ENCODE assay signal across 8 cellular contexts in genomic region chr15:85543741-85544155, GRCh38.
DNase-seq lines count a peak whose midpoint lies in the region; ATAC-seq and TF ChIP-seq lines count a peak whose summit lies in the region.

No MANE protein-coding gene starts in this region.

- no peaks in the 10 kb centered on the region for H3K9me3 Mint-ChIP-seq in IgD-negative memory B cell
- no peaks in the 10 kb centered on the region for H3K9me3 Mint-ChIP-seq in progenitor cell of endocrine pancreas (ENCODE audit: low read depth)

- H3K4me1 ChIP-seq in PC-3 (ENCODE audit: insufficient read depth, low read length) = peaks cover 48% of the 10 kb centered on the region
- peaks cover 40 to 47% of the 10 kb centered on the region in 2 donors for H3K4me1 ChIP-seq in mucosa of rectum (ENCODE audit: control insufficient read depth in 2 of 2, insufficient read depth in 2 of 2, low read length in 2 of 2)

- H3K9me2 ChIP-seq in PC-3 (replicated peaks; ENCODE audit: low read length) = no peaks in the 10 kb centered on the region

- H3K27me3 Mint-ChIP-seq in IgD-negative memory B cell (no peaks in the 10 kb centered on the region), progenitor cell of endocrine pancreas (no peaks in the 10 kb centered on the region)

- ATAC-seq in PC-3 (no peak), GM19324 (IDR thresholded peaks at IDR 0.05; ENCODE audit: low FRiP score, unreplicated experiment) (no peak), GM18519 (IDR thresholded peaks at IDR 0.05; ENCODE audit: low FRiP score, unreplicated experiment) (no peak)

- intact Hi-C loops in PC-3 (cut with micrococcal nuclease) = loop anchor here (5.0 kb wide), 1 partner anchor 49 kb away; no protein-coding TSS in a partner anchor

- no peak overlapping the region for H3K9ac ChIP-seq in PC-3 (ENCODE audit: low read length)
- H3K9ac ChIP-seq in mucosa of rectum (ENCODE audit: low read depth in 1 of 2, low read length in 2 of 2) = peak overlapping the region; percentile 48 to 66

- no TSS peak for BruUV-seq in PC-3 (replicated peaks; lab: Mats Ljungman, UMichigan)

- TF ChIP-seq CTCF in PC-3 (conservative IDR thresholded peaks at IDR 0.05; ENCODE audit: low read depth, low read length) = no peak
- TF ChIP-seq CTCF in choroid plexus epithelial cell (conservative IDR thresholded peaks at IDR 0.05; ENCODE audit: low read depth, low read length) = peak; percentile 10
- TF ChIP-seq CTCF in progenitor cell of endocrine pancreas (IDR thresholded peaks at IDR 0.05; ENCODE audit: unreplicated experiment) = no peak

- POLR2A ChIA-PET in PC-3 (lab: Charles Lee; ENCODE audit: unreplicated experiment) = no interaction called here

- H3K9me3 ChIP-seq in PC-3 (ENCODE audit: low read length) (no peaks in the 10 kb centered on the region), mucosa of rectum (ENCODE audit: control insufficient read depth in 2 of 2, low read length in 2 of 2) (no peaks in the 10 kb centered on the region)

- H3K4me1 Mint-ChIP-seq in IgD-negative memory B cell = peaks cover 45 to 76% (median 68%) of the 10 kb centered on the region in 3 donors
- peaks cover 41% of the 10 kb centered on the region for H3K4me1 Mint-ChIP-seq in progenitor cell of endocrine pancreas (ENCODE audit: low read depth)

- H3F3A ChIP-seq in PC-3 (ENCODE audit: low read length, unreplicated experiment) = no peaks in the 10 kb centered on the region

- H3K36me3 ChIP-seq in PC-3 (ENCODE audit: low read depth, low read length) = 0 out of 2 replicates have a peak, but pooled peaks cover 6% of the 10 kb centered on the region
- H3K36me3 ChIP-seq in mucosa of rectum (ENCODE audit: control insufficient read depth in 2 of 2, insufficient read depth in 2 of 2, low read length in 2 of 2) = no peaks in the 10 kb centered on the region

- H3K27ac ChIP-seq in PC-3 (ENCODE audit: low read length) (peak overlapping the region; percentile 46), mucosa of rectum (ENCODE audit: low read depth in 2 of 2, low read length in 2 of 2) (peak overlapping the region; percentile 91)

- CTCF ChIA-PET in PC-3 (lab: Charles Lee) = no interaction called here

- H3K4me3 Mint-ChIP-seq in IgD-negative memory B cell (peak overlapping the region in 3 of 4 donors; percentile 41 to 84 (median 54)), progenitor cell of endocrine pancreas (ENCODE audit: low read depth) (no peak overlapping the region)

- no peak overlapping the region for H2AFZ ChIP-seq in PC-3 (ENCODE audit: low read length)

- H3K27ac Mint-ChIP-seq in IgD-negative memory B cell (peak overlapping the region in 2 of 3 donors; percentile 75 to 94), progenitor cell of endocrine pancreas (no peak overlapping the region)

- DNase-seq in PC-3 = no peak
- DNase-seq in choroid plexus epithelial cell (ENCODE audit: low read depth) = no peak
- no peak for DNase-seq in SHP77 treated with DMSO at 0.1 percent for 48 hours (lab: John Stamatoyannopoulos, UW)
- no peak for DNase-seq in progenitor cell of endocrine pancreas (ENCODE audit: low spot score, unreplicated experiment)

- no peaks in the 10 kb centered on the region for H3K27me3 ChIP-seq in PC-3 (ENCODE audit: low read length)
- H3K27me3 ChIP-seq in mucosa of rectum (ENCODE audit: control insufficient read depth in 2 of 2, insufficient read depth in 2 of 2, low read length in 2 of 2) = no peaks in the 10 kb centered on the region

- H3K4me3 ChIP-seq in PC-3 (ENCODE audit: low read length) (no peak overlapping the region), choroid plexus epithelial cell (ENCODE audit: low read depth, low read length) (no peak overlapping the region), mucosa of rectum (ENCODE audit: low read length in 2 of 2) (peak overlapping the region; percentile 25 to 59)

- H4K20me1 ChIP-seq in PC-3 (ENCODE audit: low read length) = peaks cover 16% of the 10 kb centered on the region; the same call in 1 of the 2 replicates

- peaks cover 26% of the 10 kb centered on the region for H3K79me2 ChIP-seq in PC-3 (ENCODE audit: low read length)

- peaks cover 11% of the 10 kb centered on the region for H3K36me3 Mint-ChIP-seq in IgD-negative memory B cell
- H3K36me3 Mint-ChIP-seq in progenitor cell of endocrine pancreas (ENCODE audit: insufficient read depth) = peaks cover 10% of the 10 kb centered on the region

- H3K4me2 ChIP-seq in PC-3 (ENCODE audit: low read length) = no peak overlapping the region

Comparison
In these comparisons a context has a peak if more than half of its experiments do, and no peak if none do; other contexts are left out.
1. H3K4me3 ChIP-seq: peak in mucosa of rectum (2 of 2); none in PC-3 (single experiment) and choroid plexus epithelial cell (single experiment).